11 cellular contexts compared by ENCODE assay signal in the genomic region with DNA sequence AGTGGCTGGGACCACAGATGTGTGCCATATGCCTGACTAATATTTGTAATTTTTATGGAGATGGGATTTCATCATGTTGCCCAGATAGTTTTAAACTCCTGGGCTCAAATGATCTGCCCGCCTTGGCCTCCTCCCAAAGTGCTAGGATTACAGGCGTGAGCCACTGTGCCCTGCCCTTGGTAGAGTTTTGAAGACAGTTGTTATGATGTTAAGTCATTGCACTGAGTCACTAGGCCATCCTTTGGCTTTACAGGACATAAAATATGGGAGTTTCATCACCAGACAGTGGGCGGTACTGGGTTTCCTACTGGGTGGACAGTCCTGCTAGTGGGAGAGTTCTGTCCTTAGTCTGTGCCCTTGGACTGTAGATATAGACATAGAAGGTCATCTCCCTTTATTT.
"Had no signal": no experiment of that assay in that cellular context is flagged by ENCODE, and none has a peak within 500 bp of the region (broad histone marks: within the 10 kb centered on the region; RNA-seq: fewer than 3 reads in every experiment).

No MANE protein-coding gene starts in this region.

- H3K36me3 ChIP-seq: lower lobe of right lung, right lobe of liver had no signal

- DNase-seq: activated B cell treated with CpG ODN at 0.5 μM for 24 hours; activated CD4-positive, alpha-beta T cell treated with anti-CD3 and anti-CD28 coated beads, Interleukin-2, amount 50 U/mL, for 1 hour; amygdala; dermis blood vessel endothelial cell; erythroblast; left cardiac atrium; lower lobe of right lung; natural killer cell; right lobe of liver; stimulated activated CD4-positive, alpha-beta T cell treated with anti-CD3 and anti-CD28 coated beads, Interleukin-12 subunit alpha, Interleukin-12 subunit beta, amount 100 ng/mL, for 4 hours; stimulated activated naive CD4-positive, alpha-beta T cell treated with Interleukin-2 at 50 U/mL for 16 hours had no signal

- H3K4me1 ChIP-seq: lower lobe of right lung, right lobe of liver had no signal

- H3K27ac ChIP-seq: lower lobe of right lung, right lobe of liver had no signal

- H3K4me3 ChIP-seq: lower lobe of right lung, right lobe of liver had no signal

- H3K27me3 ChIP-seq: right lobe of liver had no signal

- H3K9me3 ChIP-seq: lower lobe of right lung, right lobe of liver had no signal
